Comparison of ENCODE assay signal across 11 cellular contexts in genomic region chr17:981292-981658, GRCh38. TPM values are rescaled to one million over a fixed set of nuclear protein-coding genes. Genes with fewer than 3 reads are reported as not detected.
DNase-seq lines count a peak whose midpoint lies in the region; ATAC-seq and TF ChIP-seq lines count a peak whose summit lies in the region.
"Had no signal": no experiment of that assay in that cellular context is flagged by ENCODE, and none has a peak within 500 bp of the region (broad histone marks: within the 10 kb centered on the region; RNA-seq: fewer than 3 reads in every experiment).

No MANE protein-coding gene starts in this region.

- H3K4me1 ChIP-seq in NT2/D1 (ENCODE audit: insufficient read depth, insufficient read length) (no peaks in the 10 kb centered on the region), osteoblast (ENCODE audit: insufficient read depth, low read length) (peaks cover 16% of the 10 kb centered on the region)

- no peaks in the 10 kb centered on the region for H3K36me3 Mint-ChIP-seq in activated T-cell treated with anti-CD3 and anti-CD28 coated beads, Interleukin-2, amount 50 U/mL, for 24 hours (ENCODE audit: low read depth)
- H3K36me3 Mint-ChIP-seq in chondrocyte (ENCODE audit: low read depth): no peaks in the 10 kb centered on the region

- peaks cover 14% of the 10 kb centered on the region for H3K79me2 ChIP-seq in osteoblast (ENCODE audit: insufficient read depth, low read length)

- peaks cover 15% of the 10 kb centered on the region for H4K20me1 ChIP-seq in osteoblast (ENCODE audit: insufficient read depth, low read length)

- peak overlapping the region; percentile 71 for H3K27ac Mint-ChIP-seq in activated T-cell treated with anti-CD3 and anti-CD28 coated beads, Interleukin-2, amount 50 U/mL, for 24 hours
- peak overlapping the region; percentile 87 for H3K27ac Mint-ChIP-seq in chondrocyte (ENCODE audit: unreplicated experiment)

- TF ChIP-seq CTCF in chondrocyte (IDR thresholded peaks at IDR 0.05) (peak; percentile 56), osteoblast (IDR thresholded peaks at IDR 0.05; ENCODE audit: extremely low read depth, low read depth, low read length) (no peak)

- peak overlapping the region; percentile 75 for H2AFZ ChIP-seq in osteoblast (ENCODE audit: low read length)

- H3K4me2 ChIP-seq in osteoblast (ENCODE audit: insufficient read depth, low read length): peak overlapping the region; percentile 68

- DNase-seq in activated T-cell treated with anti-CD3 and anti-CD28 coated beads, Interleukin-2, amount 50 U/mL, for 24 hours: no peak
- no peak for DNase-seq in activated T-cell treated with anti-CD3 and anti-CD28 coated beads, Interleukin-2, amount 50 U/mL, for 1 hour
- no peak for DNase-seq in NT2/D1 (ENCODE audit: low read depth, low spot score)
- no peak for DNase-seq in chondrocyte (ENCODE audit: low spot score)
- DNase-seq in osteoblast (ENCODE audit: insufficient read length, low spot score, missing footprints): no peak
- DNase-seq in cerebellar cortex (ENCODE audit: low spot score): no peak
- no peak for DNase-seq in NCI-H446 (lab: John Stamatoyannopoulos, UW)

- H3K27ac ChIP-seq in osteoblast (ENCODE audit: low read depth, low read length): no peak overlapping the region

- H3K9ac ChIP-seq in NT2/D1 (ENCODE audit: insufficient read length, low read depth): peak overlapping the region; percentile 39

- peaks cover 7% of the 10 kb centered on the region for H3K36me3 ChIP-seq in NT2/D1 (ENCODE audit: insufficient read depth, insufficient read length, low read length)
- no peaks in the 10 kb centered on the region for H3K36me3 ChIP-seq in osteoblast (ENCODE audit: insufficient read depth, low read length)
- H3K36me3 ChIP-seq: left lung, prostate gland, thyroid gland had no signal

- no peaks in the 10 kb centered on the region for H3K9me3 ChIP-seq in NT2/D1 (ENCODE audit: insufficient read depth, low read length)
- no peaks in the 10 kb centered on the region for H3K9me3 ChIP-seq in osteoblast (ENCODE audit: low read depth, low read length)
- H3K9me3 ChIP-seq: left lung, prostate gland, thyroid gland had no signal

- no peak for ATAC-seq in GM21423 (IDR thresholded peaks at IDR 0.05; ENCODE audit: unreplicated experiment)

- peaks cover 14% of the 10 kb centered on the region for H3K4me1 Mint-ChIP-seq in activated T-cell treated with anti-CD3 and anti-CD28 coated beads, Interleukin-2, amount 50 U/mL, for 24 hours (ENCODE audit: low read depth)
- H3K4me1 Mint-ChIP-seq in chondrocyte (ENCODE audit: low read depth): peaks cover 33% of the 10 kb centered on the region

- H3K4me3 Mint-ChIP-seq in activated T-cell treated with anti-CD3 and anti-CD28 coated beads, Interleukin-2, amount 50 U/mL, for 24 hours: peak overlapping the region; percentile 72
- peak overlapping the region; percentile 58 for H3K4me3 Mint-ChIP-seq in chondrocyte (ENCODE audit: unreplicated experiment)

- H3K9me3 Mint-ChIP-seq in activated T-cell treated with anti-CD3 and anti-CD28 coated beads, Interleukin-2, amount 50 U/mL, for 24 hours: no peaks in the 10 kb centered on the region
- no peaks in the 10 kb centered on the region for H3K9me3 Mint-ChIP-seq in chondrocyte (ENCODE audit: low read depth)

- H3K27me3 Mint-ChIP-seq in activated T-cell treated with anti-CD3 and anti-CD28 coated beads, Interleukin-2, amount 50 U/mL, for 24 hours: peaks cover 21% of the 10 kb centered on the region
- H3K27me3 Mint-ChIP-seq in chondrocyte (ENCODE audit: low read depth): no peaks in the 10 kb centered on the region

- H3K27me3 ChIP-seq in NT2/D1 (ENCODE audit: insufficient read depth, insufficient read length) (no peaks in the 10 kb centered on the region), osteoblast (ENCODE audit: insufficient read depth, low read length) (no peaks in the 10 kb centered on the region)
- H3K27me3 ChIP-seq: thyroid gland had no signal

- H3K4me3 ChIP-seq in NT2/D1 (ENCODE audit: insufficient read length, low read depth) (no peak overlapping the region), osteoblast (ENCODE audit: insufficient read depth, low read length) (no peak overlapping the region)

RNA-seq across cellular contexts. Expression of gene NXN, which starts 1.7 kb away (rescaled TPM):
- total RNA-seq in chondrocyte: 85.2 to 93.6 TPM (median 86.4 TPM) in 3 replicates
- total RNA-seq in osteoblast: 60.7 and 68.8 TPM in 2 replicates

RNA-seq across cellular contexts. Expression of gene TIMM22, which starts 15.7 kb away (rescaled TPM):
- total RNA-seq in chondrocyte (10.0 to 13.1 TPM (median 10.3 TPM) in 3 replicates), osteoblast (10.5 and 10.6 TPM in 2 replicates)
